In genomic region chr14:54087376-54087775, GRCh38 we compare ENCODE assay signal across 22 cellular contexts.
"Had no signal": no experiment of that assay in that cellular context is flagged by ENCODE, and none has a peak within 500 bp of the region (broad histone marks: within the 10 kb centered on the region; RNA-seq: fewer than 3 reads in every experiment).

No MANE protein-coding gene starts in this region.

- H3K4me3 ChIP-seq: breast epithelium, gastrocnemius medialis, heart right ventricle, lower lobe of right lung, skin epidermis had no signal

- H3K36me3 ChIP-seq: breast epithelium, gastrocnemius medialis, heart right ventricle, lower lobe of right lung, neutrophil had no signal

- H3K27ac ChIP-seq: breast epithelium, gastrocnemius medialis, lower lobe of right lung, neutrophil, parathyroid adenoma, skin epidermis had no signal

- H3K4me1 ChIP-seq: breast epithelium, gastrocnemius medialis, parathyroid adenoma had no signal

- DNase-seq: activated CD4-positive, alpha-beta T cell treated with anti-CD3 and anti-CD28 coated beads, Interleukin-2, amount 10 ng/mL, durations not matched to agents 24 days and 14 days; activated CD4-positive, CD25-positive, alpha-beta regulatory T cell; activated naive CD4-positive, alpha-beta T cell treated with Interleukin-2 at 50 U/mL for 16 hours; activated naive CD8-positive, alpha-beta T cell treated with anti-CD3 and anti-CD28 coated beads, Interleukin-2, amount 50 U/mL, for 24 hours; aorta; cerebellar nuclear complex; effector memory CD4-positive, alpha-beta T cell; gastrocnemius medialis; heart right ventricle; left cardiac atrium; lower lobe of right lung; naive B cell; stimulated activated CD4-positive, alpha-beta T cell treated with anti-CD3 and anti-CD28 coated beads, Interleukin-4, amount 100 ng/mL, for 24 hours; stimulated activated naive CD4-positive, alpha-beta T cell; substantia nigra had no signal

- H3K79me2 ChIP-seq: parathyroid adenoma had no signal

- H3K27me3 Mint-ChIP-seq: activated CD4-positive, alpha-beta T cell treated with anti-CD3 and anti-CD28 coated beads, Interleukin-2, amount 10 ng/mL, durations not matched to agents 24 days and 14 days; activated T-helper 17 cell treated with anti-CD3 and anti-CD28 coated beads, Interleukin-2, amount 50 U/mL, for 72 hours; dendritic cell treated with granulocyte-macrophage colony-stimulating factor and Interleukin-4, amounts not matched to agents 40 ng/mL and 50 ng/mL, for 4 days; naive B cell; type B pancreatic cell had no signal

- H3K9ac ChIP-seq: parathyroid adenoma had no signal

- H3K4me1 Mint-ChIP-seq: activated CD4-positive, alpha-beta T cell treated with anti-CD3 and anti-CD28 coated beads, Interleukin-2, amount 10 ng/mL, durations not matched to agents 24 days and 14 days; activated naive CD8-positive, alpha-beta T cell treated with anti-CD3 and anti-CD28 coated beads, Interleukin-2, amount 50 U/mL, for 24 hours; activated T-helper 17 cell treated with anti-CD3 and anti-CD28 coated beads, Interleukin-2, amount 50 U/mL, for 72 hours; naive B cell had no signal

- H3K9me3 ChIP-seq: breast epithelium, gastrocnemius medialis, neutrophil had no signal

- H3K27me3 ChIP-seq: breast epithelium, gastrocnemius medialis, heart right ventricle, neutrophil had no signal

- H3K9me3 Mint-ChIP-seq: activated CD4-positive, alpha-beta T cell treated with anti-CD3 and anti-CD28 coated beads, Interleukin-2, amount 10 ng/mL, durations not matched to agents 24 days and 14 days; activated naive CD8-positive, alpha-beta T cell treated with anti-CD3 and anti-CD28 coated beads, Interleukin-2, amount 50 U/mL, for 24 hours; activated T-helper 17 cell treated with anti-CD3 and anti-CD28 coated beads, Interleukin-2, amount 50 U/mL, for 72 hours had no signal

- H3K36me3 Mint-ChIP-seq: naive B cell, type B pancreatic cell had no signal

- H3K4me3 Mint-ChIP-seq: activated CD4-positive, alpha-beta T cell treated with anti-CD3 and anti-CD28 coated beads, Interleukin-2, amount 10 ng/mL, durations not matched to agents 24 days and 14 days; activated naive CD8-positive, alpha-beta T cell treated with anti-CD3 and anti-CD28 coated beads, Interleukin-2, amount 50 U/mL, for 24 hours; activated T-helper 17 cell treated with anti-CD3 and anti-CD28 coated beads, Interleukin-2, amount 50 U/mL, for 72 hours; dendritic cell treated with granulocyte-macrophage colony-stimulating factor and Interleukin-4, amounts not matched to agents 40 ng/mL and 50 ng/mL, for 4 days; naive B cell; type B pancreatic cell had no signal

- H3K27ac Mint-ChIP-seq: activated CD4-positive, alpha-beta T cell treated with anti-CD3 and anti-CD28 coated beads, Interleukin-2, amount 10 ng/mL, durations not matched to agents 24 days and 14 days; activated naive CD8-positive, alpha-beta T cell treated with anti-CD3 and anti-CD28 coated beads, Interleukin-2, amount 50 U/mL, for 24 hours; activated T-helper 17 cell treated with anti-CD3 and anti-CD28 coated beads, Interleukin-2, amount 50 U/mL, for 72 hours; dendritic cell treated with granulocyte-macrophage colony-stimulating factor and Interleukin-4, amounts not matched to agents 40 ng/mL and 50 ng/mL, for 4 days; naive B cell; type B pancreatic cell had no signal
